In the genomic region with DNA sequence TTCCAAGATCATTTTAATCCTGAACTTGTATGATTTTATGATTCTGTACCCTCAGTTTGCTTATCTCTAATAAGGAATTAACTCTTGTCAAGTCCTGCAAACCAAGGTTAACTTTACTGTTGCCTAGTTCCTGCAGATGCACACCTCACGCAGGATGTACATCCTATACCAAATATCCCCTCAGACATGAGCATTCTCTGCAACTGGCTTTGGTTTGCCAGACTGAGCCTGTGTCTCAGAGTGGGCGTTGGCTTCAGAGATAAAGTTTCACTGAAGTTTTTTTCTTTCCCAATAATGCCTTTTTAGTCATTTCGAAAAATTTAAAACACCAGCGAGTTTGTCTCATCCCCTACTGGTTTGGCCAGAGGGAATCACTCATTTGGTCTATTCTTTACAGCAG, we compare ENCODE assay signal across 10 cellular contexts.
"Had no signal": no experiment of that assay in that cellular context is flagged by ENCODE, and none has a peak within 500 bp of the region (broad histone marks: within the 10 kb centered on the region; RNA-seq: fewer than 3 reads in every experiment).

No MANE protein-coding gene starts in this region.

- H2AFZ ChIP-seq: GM23338 had no signal

- H3K27me3 Mint-ChIP-seq: IgD-negative memory B cell had no signal

- DNase-seq: H9, HCEC 1CT, KG1 had no signal

- H3K4me3 Mint-ChIP-seq: GM23338, H9, IgD-negative memory B cell had no signal

- H3K27ac ChIP-seq: HL-60 had no signal

- FAIRE-seq: H1, H54, HepG2, K562 had no signal

- H3K4me3 ChIP-seq: GM23338, K562 had no signal

- H3K4me1 Mint-ChIP-seq: GM23338 had no signal

- ATAC-seq: GM23338, HepG2, K562 had no signal

- H3K27ac Mint-ChIP-seq: GM23338, H9, IgD-negative memory B cell had no signal

- H3K4me2 ChIP-seq: GM23338 had no signal

- H3K36me3 Mint-ChIP-seq: IgD-negative memory B cell had no signal

- H3K9me3 Mint-ChIP-seq: GM23338, H9 had no signal
